1 cellular context compared by ENCODE assay signal in the genomic region with DNA sequence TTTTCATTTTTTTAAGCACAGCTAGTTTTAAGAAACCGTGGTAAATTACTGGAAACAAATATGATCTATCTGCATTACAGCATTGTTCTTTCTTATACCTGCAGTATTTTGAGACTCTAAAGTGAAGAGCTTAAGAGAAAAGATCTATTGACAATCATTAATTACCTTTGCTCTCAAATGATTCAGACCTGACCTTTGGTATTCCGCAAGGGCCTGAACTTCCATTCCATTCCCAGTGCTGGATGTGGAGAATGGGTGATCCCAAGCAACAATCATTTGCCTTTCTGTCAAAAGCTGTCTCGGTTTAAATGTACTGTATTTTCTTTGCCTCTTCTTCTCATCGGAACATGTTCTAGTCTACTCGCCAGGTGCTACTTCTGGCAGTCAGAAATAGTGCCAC.
TF ChIP-seq lines count a peak whose summit lies in the region.

No MANE protein-coding gene starts in this region.

TF ChIP-seq in SK-N-SH, 30 proteins besides CTCF, POLR2A, EP300 and RAD21 (continued from another document):
- TF ChIP-seq, protein P1, sequence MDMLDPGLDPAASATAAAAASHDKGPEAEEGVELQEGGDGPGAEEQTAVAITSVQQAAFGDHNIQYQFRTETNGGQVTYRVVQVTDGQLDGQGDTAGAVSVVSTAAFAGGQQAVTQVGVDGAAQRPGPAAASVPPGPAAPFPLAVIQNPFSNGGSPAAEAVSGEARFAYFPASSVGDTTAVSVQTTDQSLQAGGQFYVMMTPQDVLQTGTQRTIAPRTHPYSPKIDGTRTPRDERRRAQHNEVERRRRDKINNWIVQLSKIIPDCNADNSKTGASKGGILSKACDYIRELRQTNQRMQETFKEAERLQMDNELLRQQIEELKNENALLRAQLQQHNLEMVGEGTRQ (IDR thresholded peaks at IDR 0.05; ENCODE audit: borderline replicate concordance, low read depth, low read length), result no peak
- no peak for TF ChIP-seq IRF3 (IDR thresholded peaks at IDR 0.05; ENCODE audit: low read depth, low read length)
- TF ChIP-seq RCOR1 (IDR thresholded peaks at IDR 0.05; ENCODE audit: low read length), result no peak
- no peak for TF ChIP-seq REST (IDR thresholded peaks at IDR 0.05; ENCODE audit: low read depth, low read length)
- TF ChIP-seq NRF1 (IDR thresholded peaks at IDR 0.05; ENCODE audit: low read depth, low read length), result no peak
- no peak for TF ChIP-seq RFX5 (IDR thresholded peaks at IDR 0.05; ENCODE audit: low read length)
- no peak for TF ChIP-seq TCF12 (IDR thresholded peaks at IDR 0.05)
